Comparison of ENCODE assay signal across 8 cellular contexts in the genomic region with DNA sequence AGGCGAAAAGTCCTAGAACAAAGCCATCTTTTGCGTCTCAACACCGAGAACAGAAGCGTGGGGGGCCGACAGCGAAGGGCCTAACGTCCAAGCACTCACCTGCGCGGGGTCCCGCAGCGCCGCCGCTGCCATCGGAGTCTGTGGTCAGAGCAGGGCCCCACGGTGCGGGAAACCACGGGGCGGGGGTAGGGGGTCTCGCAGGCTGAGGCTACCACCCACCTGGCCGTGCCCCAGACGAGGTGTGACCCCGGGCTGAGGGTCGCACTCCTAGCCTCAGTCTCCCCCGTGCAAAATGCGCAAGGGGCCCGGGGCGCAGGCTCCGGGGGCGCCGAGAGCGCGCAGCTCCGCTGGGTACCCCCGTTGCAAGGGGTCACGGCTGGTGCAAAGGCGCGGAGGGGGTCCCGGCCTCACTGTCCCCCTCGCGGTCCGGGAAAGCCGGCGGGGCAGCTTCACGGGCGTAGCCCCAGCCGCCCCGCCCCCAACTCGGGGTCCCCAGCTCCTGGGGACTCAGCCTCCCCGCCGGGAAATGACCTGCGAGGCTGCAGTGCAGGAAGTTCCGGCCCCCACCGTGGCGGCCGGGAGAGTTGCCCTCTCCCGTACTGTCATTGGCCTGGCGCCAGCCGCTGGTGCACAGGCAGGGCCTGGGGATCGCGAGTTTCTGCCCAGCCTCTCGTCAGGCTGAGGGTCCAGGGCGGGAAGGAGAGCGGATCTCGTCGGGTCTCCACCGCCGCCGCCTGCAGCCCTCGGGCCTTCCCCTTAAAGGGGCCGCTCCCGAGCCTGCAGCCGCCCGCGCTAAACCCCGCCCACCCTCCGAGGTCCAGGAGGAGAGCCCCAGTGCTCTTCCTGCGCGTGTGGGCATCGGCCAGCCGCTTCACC. TPM values are rescaled to one million over a fixed set of nuclear protein-coding genes. Genes with fewer than 3 reads are reported as not detected.
DNase-seq lines count a peak whose midpoint lies in the region; ATAC-seq and TF ChIP-seq lines count a peak whose summit lies in the region.

A gene (minus strand): TSS at position 699 of the 876 bp plus-strand sequence. CDS start 567 bp downstream, at position 132.

- intact Hi-C loops in activated CD8-positive, alpha-beta T cell treated with anti-CD3 and anti-CD28 coated beads for 36 hours (cut with micrococcal nuclease), result no loop called here

- peak within 1 kb of the TSS; percentile 88 for H3K27ac Mint-ChIP-seq in activated CD8-positive, alpha-beta T cell treated with anti-CD3 and anti-CD28 coated beads for 36 hours
- H3K27ac Mint-ChIP-seq in endothelial cell (ENCODE audit: unreplicated experiment), result peak within 1 kb of the TSS; percentile 100
- H3K27ac Mint-ChIP-seq in mesothelial cell of epicardium, result peak within 1 kb of the TSS; percentile 51

- no peaks in the 10 kb centered on the region for H3K27me3 Mint-ChIP-seq in activated CD8-positive, alpha-beta T cell treated with anti-CD3 and anti-CD28 coated beads for 36 hours
- H3K27me3 Mint-ChIP-seq in endothelial cell (ENCODE audit: unreplicated experiment), result peaks cover 44% of the 10 kb centered on the region
- H3K27me3 Mint-ChIP-seq in mesothelial cell of epicardium (ENCODE audit: low read depth), result peaks cover 4% of the 10 kb centered on the region

- ATAC-seq in HG02885 (IDR thresholded peaks at IDR 0.05; ENCODE audit: poor library complexity, unreplicated experiment), result peak; percentile 87
- ATAC-seq in activated CD8-positive, alpha-beta T cell treated with anti-CD3 and anti-CD28 coated beads for 36 hours, result peak; percentile 76

- peak; percentile 87 for DNase-seq in GM13976 (ENCODE audit: low spot score)
- peak; percentile 64 for DNase-seq in NCI-H526 treated with DMSO at 0.1 percent for 48 hours (lab: John Stamatoyannopoulos, UW)
- peak; percentile 62 for DNase-seq in activated CD8-positive, alpha-beta T cell treated with anti-CD3 and anti-CD28 coated beads for 36 hours
- peak; percentile 87 for DNase-seq in endothelial cell (ENCODE audit: low spot score)
- peak; percentile 49 to 74 for DNase-seq in mesothelial cell of epicardium (ENCODE audit: low spot score in 2 of 2, unreplicated experiment in 2 of 2)
- DNase-seq in stimulated activated CD8-positive, alpha-beta memory T cell treated with anti-CD3 and anti-CD28 coated beads, Interleukin-4, amount 100 ng/mL, for 48 hours, result peak; percentile 78
- no peak for DNase-seq in cortex of kidney (lab: John Stamatoyannopoulos, UW)

- CTCF ChIA-PET in activated CD8-positive, alpha-beta T cell treated with anti-CD3 and anti-CD28 coated beads for 36 hours (lab: Charles Lee), result interaction anchor here (1.0 to 9.8 kb wide), 5 partner anchors 9 to 103 kb away, joined by 3 to 41 read pairs (median 4); no protein-coding TSS in a partner anchor

- TF ChIP-seq CTCF in GM13976 (IDR thresholded peaks at IDR 0.05; ENCODE audit: borderline replicate concordance, control extremely low read depth, extremely low read depth, insufficient read depth, missing control alignments), result no peak
- TF ChIP-seq CTCF in activated CD8-positive, alpha-beta T cell treated with anti-CD3 and anti-CD28 coated beads for 36 hours (IDR thresholded peaks at IDR 0.05), result no peak
- TF ChIP-seq CTCF in endothelial cell (IDR thresholded peaks at IDR 0.05; ENCODE audit: unreplicated experiment), result no peak
- TF ChIP-seq CTCF in mesothelial cell of epicardium (IDR thresholded peaks at IDR 0.05; ENCODE audit: unreplicated experiment), result no peak

- POLR2A ChIA-PET in activated CD8-positive, alpha-beta T cell treated with anti-CD3 and anti-CD28 coated beads for 36 hours (lab: Charles Lee), result interaction anchor here (0.6 to 1.6 kb wide), 10 partner anchors 11 to 539 kb away, joined by 3 to 6 read pairs (median 3); a partner anchor contains a TSS

- H3K4me1 Mint-ChIP-seq in activated CD8-positive, alpha-beta T cell treated with anti-CD3 and anti-CD28 coated beads for 36 hours (ENCODE audit: low read depth), result peaks cover 23% of the 10 kb centered on the region
- H3K4me1 Mint-ChIP-seq in endothelial cell (ENCODE audit: unreplicated experiment) (peaks cover 39% of the 10 kb centered on the region), mesothelial cell of epicardium (peaks cover 17% of the 10 kb centered on the region)

- H3K9me3 Mint-ChIP-seq in activated CD8-positive, alpha-beta T cell treated with anti-CD3 and anti-CD28 coated beads for 36 hours, result peaks cover 56% of the 10 kb centered on the region
- H3K9me3 Mint-ChIP-seq in endothelial cell (ENCODE audit: unreplicated experiment) (peaks cover 48% of the 10 kb centered on the region), mesothelial cell of epicardium (peaks cover 32% of the 10 kb centered on the region)

- H3K36me3 Mint-ChIP-seq in activated CD8-positive, alpha-beta T cell treated with anti-CD3 and anti-CD28 coated beads for 36 hours (ENCODE audit: low read depth), result peaks cover 46% of the 10 kb centered on the region
- peaks cover 60% of the 10 kb centered on the region for H3K36me3 Mint-ChIP-seq in endothelial cell (ENCODE audit: low read depth, unreplicated experiment)
- H3K36me3 Mint-ChIP-seq in mesothelial cell of epicardium, result peaks cover 32% of the 10 kb centered on the region

- H3K4me3 Mint-ChIP-seq in activated CD8-positive, alpha-beta T cell treated with anti-CD3 and anti-CD28 coated beads for 36 hours, result peak within 1 kb of the TSS; percentile 92
- peak within 1 kb of the TSS; percentile 99 for H3K4me3 Mint-ChIP-seq in endothelial cell (ENCODE audit: unreplicated experiment)
- H3K4me3 Mint-ChIP-seq in mesothelial cell of epicardium, result peak within 1 kb of the TSS; percentile 83

- in situ Hi-C loops in GM13976 (cut with MboI; ENCODE audit: low sequenced_read_pairs, unreplicated experiment), result no loop called here

RNA-seq across cellular contexts. Expression of the gene that starts here (rescaled TPM):
- total RNA-seq in activated CD8-positive, alpha-beta T cell treated with anti-CD3 and anti-CD28 coated beads for 36 hours, result 1 to 10 TPM; 5.1 to 5.6 TPM
- total RNA-seq in endothelial cell (ENCODE audit: unreplicated experiment) (68.6 TPM), mesothelial cell of epicardium (9.2 to 9.6 TPM (median 9.3 TPM) in 3 replicates)
